In the genomic region with DNA sequence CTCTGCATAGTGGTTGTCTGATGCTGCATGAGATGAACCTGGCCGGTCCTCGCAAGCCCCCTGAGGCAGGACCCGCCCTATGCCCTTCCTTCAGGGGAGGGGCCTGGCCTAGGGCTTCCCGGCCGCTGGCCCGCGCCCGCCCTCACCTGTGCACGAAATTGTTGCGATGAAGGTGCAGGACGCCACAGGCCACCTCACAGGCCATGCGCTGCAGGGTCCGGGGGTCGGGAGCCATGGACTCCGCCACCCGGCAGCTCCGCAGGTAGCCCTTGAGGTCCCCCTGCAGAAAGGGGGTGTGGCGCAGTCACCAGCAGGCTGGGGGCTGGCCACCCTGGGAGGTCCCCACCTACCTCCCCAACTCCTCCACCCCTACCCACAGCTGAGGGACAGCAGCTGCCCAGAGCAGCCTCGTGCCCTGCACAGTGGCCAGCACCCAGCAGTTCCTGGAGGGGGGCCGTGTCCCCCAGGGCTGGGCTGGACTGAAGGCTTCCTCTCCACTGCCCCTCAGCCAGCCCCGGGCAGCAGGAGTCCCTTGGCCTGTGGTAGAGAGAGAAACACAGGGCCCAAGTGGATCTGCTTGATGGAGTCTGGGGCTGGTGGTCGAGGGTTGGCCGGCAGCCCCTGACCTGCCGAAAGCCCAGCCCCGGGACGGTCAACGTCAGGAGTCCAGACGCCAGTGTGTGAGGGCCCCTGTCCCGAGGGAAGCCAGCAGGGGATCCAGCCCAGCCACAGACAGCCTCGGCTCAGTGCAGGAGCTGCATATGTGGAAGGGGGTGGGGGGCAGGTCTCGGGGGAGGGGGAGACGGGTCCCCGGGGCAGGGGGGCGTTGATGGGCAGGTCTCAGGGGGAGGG, we compare ENCODE assay signal across 15 cellular contexts. TPM values are rescaled to one million over a fixed set of nuclear protein-coding genes. Genes with fewer than 3 reads are reported as not detected.
"Had no signal": no experiment of that assay in that cellular context is flagged by ENCODE, and none has a peak within 500 bp of the region (broad histone marks: within the 10 kb centered on the region; RNA-seq: fewer than 3 reads in every experiment).

No MANE protein-coding gene starts in this region.

- H3K36me3 ChIP-seq: right atrium auricular region had no signal

- DNase-seq: activated B cell treated with CpG ODN at 0.5 μM for 24 hours; activated CD4-positive, alpha-beta T cell treated with anti-CD3 and anti-CD28 coated beads, Interleukin-2, amount 10 ng/mL, durations not matched to agents 24 days and 14 days; activated naive CD4-positive, alpha-beta T cell treated with anti-CD3 and anti-CD28 coated beads, Interleukin-2, amount 10 ng/mL, durations not matched to agents 7 days and 5 days; body of pancreas; kidney; left ventricle myocardium superior; naive B cell had no signal

- H3K27ac ChIP-seq: body of pancreas, upper lobe of left lung had no signal

- H3K9me3 ChIP-seq: body of pancreas, right atrium auricular region, upper lobe of left lung had no signal

- ATAC-seq: body of pancreas; stimulated activated memory B cell treated with anti-CD40 and anti-IgM and Interleukin-4, amounts not matched to agents 10 μg/mL and 1 μg/mL and 100 μg/mL, for 72 hours had no signal

- H3K4me1 ChIP-seq: body of pancreas had no signal

- H3K4me3 ChIP-seq: body of pancreas, right atrium auricular region, upper lobe of left lung had no signal

RNA-seq across cellular contexts. Expression of gene PVALEF, which starts 38.8 kb away (rescaled TPM):
- total RNA-seq: activated B cell treated with CpG ODN at 0.5 μM for 24 hours; activated CD4-positive, alpha-beta T cell treated with anti-CD3 and anti-CD28 coated beads, Interleukin-2, amount 10 ng/mL, durations not matched to agents 24 days and 14 days; activated CD8-positive, alpha-beta memory T cell treated with anti-CD3 and anti-CD28 coated beads for 36 hours; activated T-helper 2 cell treated with anti-CD3 and anti-CD28 coated beads, Interferon-gamma antibody, Interleukin-2, Interleukin-4, amounts not matched to agents 10 μg/mL and 5 μg/mL and 100 μg/mL, durations not matched to agents 14 hours and 24 hours and 36 hours; body of pancreas; epithelial cell of proximal tubule; fibroblast of villous mesenchyme; kidney; mesenteric fat pad; right atrium auricular region; upper lobe of left lung had no signal
